Comparison of ENCODE assay signal across 35 cellular contexts in the genomic region with DNA sequence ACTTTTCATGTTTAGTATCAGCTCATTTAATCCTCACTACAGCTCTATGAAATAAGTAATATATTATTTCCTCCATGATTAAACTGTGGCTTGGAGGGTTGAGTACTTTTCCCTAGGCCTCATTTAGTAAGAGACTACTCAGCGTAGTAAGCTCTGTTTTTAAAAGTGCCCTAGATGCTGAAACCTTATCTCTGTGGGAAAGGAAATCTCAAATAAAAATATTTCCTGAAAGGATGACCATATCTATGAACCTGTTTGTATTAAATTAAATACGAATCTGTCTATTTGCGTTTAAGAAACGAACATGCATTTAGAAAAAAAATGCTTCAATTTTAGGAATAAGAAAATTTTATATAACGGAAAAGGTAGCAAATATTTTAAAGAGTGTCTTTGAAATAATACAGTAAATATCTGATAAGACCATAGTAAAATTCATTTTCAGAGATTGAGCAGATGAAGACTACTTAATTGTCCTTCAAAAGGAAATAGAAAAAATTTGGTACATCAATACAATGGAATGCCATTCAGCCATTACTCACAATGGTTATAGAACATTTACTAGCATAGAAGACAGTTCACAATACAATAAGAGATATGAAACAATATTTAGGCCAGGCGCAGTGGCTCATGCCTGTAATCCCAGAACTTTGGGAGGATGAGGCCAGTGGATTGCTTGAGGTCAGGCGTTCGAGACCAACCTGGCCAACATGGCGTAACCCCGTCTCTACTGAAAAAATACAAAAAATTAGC.
"Had no signal": no experiment of that assay in that cellular context is flagged by ENCODE, and none has a peak within 500 bp of the region (broad histone marks: within the 10 kb centered on the region; RNA-seq: fewer than 3 reads in every experiment).

No MANE protein-coding gene starts in this region.

- H3K4me3 ChIP-seq: body of pancreas, MG63, SJCRH30, SK-N-MC had no signal

- H3K4me1 ChIP-seq: body of pancreas, SJCRH30 had no signal

- DNase-seq: activated B cell treated with CpG ODN at 0.5 μM for 24 hours; activated CD4-positive, alpha-beta memory T cell treated with anti-CD3 and anti-CD28 coated beads for 36 hours; activated CD4-positive, alpha-beta T cell treated with anti-CD3 and anti-CD28 coated beads for 4 hours; activated CD4-positive, alpha-beta T cell treated with anti-CD3 and anti-CD28 coated beads, Interleukin-2, amount 50 U/mL, for 1 hour; activated CD4-positive, CD25-positive, alpha-beta regulatory T cell treated with anti-CD3 and anti-CD28 coated beads, Interleukin-2, amount 50 U/mL, for 72 hours; activated CD8-positive, alpha-beta memory T cell treated with anti-CD3 and anti-CD28 coated beads, Interleukin-2, amount 50 U/mL, for 4 hours; activated effector memory CD4-positive, alpha-beta T cell treated with Interleukin-2 at 50 U/mL for 16 hours; activated naive CD4-positive, alpha-beta T cell treated with anti-CD3 and anti-CD28 coated beads, Interleukin-2, amount 10 ng/mL, durations not matched to agents 7 days and 5 days; activated naive CD8-positive, alpha-beta T cell treated with anti-CD3 and anti-CD28 coated beads, Interleukin-2, amount 50 U/mL, for 24 hours; activated T-cell treated with anti-CD3 and anti-CD28 coated beads for 4 hours; amniotic stem cell; body of pancreas; caudate nucleus; cerebellar nuclear complex; Kasumi-1; KG1; MG63; NCI-H1092; NCI-H146; NCI-H187; NCI-H2029 treated with DMSO at 0.1 percent for 48 hours; NCI-H2107; NCI-H2171; NCI-H446 treated with DMSO at 0.1 percent for 48 hours; NCI-H524; SHP77; SJCRH30; SW 1271; T-helper 1 cell; T-helper 2 cell; T-helper 9 cell had no signal

- H3K27me3 ChIP-seq: body of pancreas, MG63, SJCRH30 had no signal

- H3K27ac ChIP-seq: body of pancreas, SJCRH30, SK-N-MC, VCaP had no signal

- FAIRE-seq: astrocyte, bronchial epithelial cell had no signal

- H3K9me3 ChIP-seq: body of pancreas, MG63, SJCRH30 had no signal
